In the genomic region with DNA sequence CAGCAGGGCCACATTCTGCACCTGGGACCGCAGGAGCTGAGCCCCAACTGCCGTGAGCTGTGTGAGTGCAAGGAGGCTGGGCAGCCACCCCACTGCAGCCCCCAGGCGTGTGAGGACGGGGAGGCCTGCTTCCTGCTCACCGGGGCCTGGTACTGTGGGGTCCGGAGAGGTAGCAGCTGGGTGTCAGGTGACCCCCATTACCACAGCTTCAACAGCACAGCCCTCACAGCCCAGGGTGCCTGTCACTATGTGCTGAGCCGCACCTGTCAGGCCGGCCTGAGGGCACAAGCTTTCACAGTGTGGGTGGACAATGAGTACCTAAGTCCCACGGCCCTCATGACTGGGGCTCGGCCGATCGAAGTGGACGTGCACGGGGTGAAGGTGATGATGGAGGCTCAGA, we compare ENCODE assay signal across 29 cellular contexts. TPM values are rescaled to one million over a fixed set of nuclear protein-coding genes. Genes with fewer than 3 reads are reported as not detected.
"Had no signal": no experiment of that assay in that cellular context is flagged by ENCODE, and none has a peak within 500 bp of the region (broad histone marks: within the 10 kb centered on the region; RNA-seq: fewer than 3 reads in every experiment).

No MANE protein-coding gene starts in this region.

- H3K27ac ChIP-seq: heart left ventricle, hepatocyte, left lung, neural progenitor cell, pancreas, psoas muscle, suprapubic skin, thoracic aorta, tibial artery, upper lobe of right lung had no signal

- DNase-seq: glutamatergic neuron; kidney; left colon; left lung; mesendoderm; naive B cell; psoas muscle; right lobe of liver; stimulated activated CD4-positive, alpha-beta T cell treated with anti-CD3 and anti-CD28 coated beads, Interleukin-1b, Interleukin-23, amount 100 ng/mL, for 48 hours; stimulated activated CD4-positive, alpha-beta T cell treated with anti-CD3 and anti-CD28 coated beads, Interleukin-2, amount 100 ng/mL, for 48 hours; stimulated activated naive CD4-positive, alpha-beta T cell; tibial artery; trophoblast cell; upper lobe of right lung had no signal

- H3K36me3 Mint-ChIP-seq: mesothelial cell of epicardium, neural progenitor cell had no signal

- H3K4me3 ChIP-seq: heart left ventricle, hepatocyte, left lung, lung, neural progenitor cell, pancreas, psoas muscle, right lobe of liver, smooth muscle cell, suprapubic skin, thoracic aorta, tibial artery, upper lobe of right lung had no signal

- H3K4me1 Mint-ChIP-seq: mesothelial cell of epicardium, nephron, neural progenitor cell had no signal

- H3K4me2 ChIP-seq: hepatocyte, neural progenitor cell, smooth muscle cell had no signal

- H3K4me1 ChIP-seq: heart left ventricle, left lung, neural progenitor cell, pancreas, psoas muscle, suprapubic skin, tibial artery, upper lobe of right lung had no signal

- H3K4me3 Mint-ChIP-seq: mesothelial cell of epicardium; naive B cell; nephron; neural progenitor cell; stimulated activated naive CD8-positive, alpha-beta T cell treated with anti-CD3 and anti-CD28 coated beads, Interleukin-15, Interleukin-2, amounts not matched to agents 100 ng/mL and 50 ng/mL, for 24 hours had no signal

- H3K9me3 ChIP-seq: heart left ventricle, left lung, pancreas, psoas muscle, right lobe of liver, suprapubic skin, thoracic aorta, tibial artery, upper lobe of right lung had no signal

- H3K36me3 ChIP-seq: heart left ventricle, left lung, neural progenitor cell, pancreas, right lobe of liver, suprapubic skin, thoracic aorta, tibial artery, upper lobe of right lung had no signal

- ATAC-seq: heart left ventricle, left colon, left lung, pancreas, upper lobe of right lung had no signal

- H3K27me3 ChIP-seq: heart left ventricle, hepatocyte, left lung, neural progenitor cell, pancreas, right lobe of liver, suprapubic skin, upper lobe of right lung had no signal

- H3K9me3 Mint-ChIP-seq: naive B cell; stimulated activated naive CD8-positive, alpha-beta T cell treated with anti-CD3 and anti-CD28 coated beads, Interleukin-15, Interleukin-2, amounts not matched to agents 100 ng/mL and 50 ng/mL, for 24 hours had no signal

- H3K27ac Mint-ChIP-seq: mesothelial cell of epicardium; nephron; neural progenitor cell; stimulated activated naive CD8-positive, alpha-beta T cell treated with anti-CD3 and anti-CD28 coated beads, Interleukin-15, Interleukin-2, amounts not matched to agents 100 ng/mL and 50 ng/mL, for 24 hours had no signal

- H3K9ac ChIP-seq: neural progenitor cell had no signal

RNA-seq across cellular contexts. Expression of a gene that starts 35.8 kb away (rescaled TPM):
- total RNA-seq: liver, mononuclear cell, osteoblast, psoas muscle, skeletal muscle tissue had no signal

RNA-seq across cellular contexts. Expression of a gene that starts 58.8 kb away (rescaled TPM):
- total RNA-seq: osteoblast had no signal
